8 cellular contexts compared by ENCODE assay signal in the genomic region with DNA sequence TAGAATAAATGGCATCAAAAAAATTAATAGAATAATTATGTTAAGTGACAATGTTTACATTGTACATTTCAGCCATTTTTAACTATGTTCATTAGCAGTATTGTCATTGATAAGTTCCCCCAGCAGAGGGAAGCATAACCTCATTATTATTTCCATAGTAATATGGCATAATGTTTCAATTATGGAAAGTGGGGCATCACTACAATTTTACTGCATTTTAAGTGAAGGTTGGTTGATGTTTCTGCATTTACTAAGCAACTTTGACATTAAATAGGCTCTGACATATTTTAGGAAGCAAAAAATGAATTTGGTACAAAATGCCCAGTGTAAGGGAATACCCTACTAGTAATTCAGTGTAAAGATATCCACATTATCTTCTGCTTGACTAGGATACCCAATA.
DNase-seq lines count a peak whose midpoint lies in the region; ATAC-seq, FAIRE-seq and TF ChIP-seq lines count a peak whose summit lies in the region.

No MANE protein-coding gene starts in this region.

- no peaks in the 10 kb centered on the region for H3K36me3 Mint-ChIP-seq in T-helper 17 cell (ENCODE audit: low read depth)

- H3K36me3 ChIP-seq in left ventricle myocardium inferior (no peaks in the 10 kb centered on the region), thoracic aorta (no peaks in the 10 kb centered on the region)

- H3K9me3 ChIP-seq in A549: no peaks in the 10 kb centered on the region; the same call in 2 of the 3 replicates
- no peaks in the 10 kb centered on the region for H3K9me3 ChIP-seq in T-helper 17 cell (ENCODE audit: control insufficient read depth, low read length, poor library complexity, severe bottlenecking)
- no peaks in the 10 kb centered on the region for H3K9me3 ChIP-seq in left ventricle myocardium inferior (replicated peaks)
- no peaks in the 10 kb centered on the region for H3K9me3 ChIP-seq in thoracic aorta

- no peak overlapping the region for H3K4me2 ChIP-seq in A549

- H3K27me3 ChIP-seq in left ventricle myocardium inferior (ENCODE audit: low read depth): no peaks in the 10 kb centered on the region
- no peaks in the 10 kb centered on the region for H3K27me3 ChIP-seq in thoracic aorta (replicated peaks; ENCODE audit: insufficient read depth)

- H3K4me1 Mint-ChIP-seq in T-helper 17 cell: no peaks in the 10 kb centered on the region

- no peak for TF ChIP-seq EP300 in A549 (IDR thresholded peaks at IDR 0.05)

- peak; percentile 84 for TF ChIP-seq CTCF in A549 (IDR thresholded peaks at IDR 0.05)
- peak; percentile 48 for TF ChIP-seq CTCF in GM10266 (IDR thresholded peaks at IDR 0.05; ENCODE audit: control insufficient read depth, insufficient read depth, low read depth, missing control alignments)
- TF ChIP-seq CTCF in left ventricle myocardium inferior (IDR thresholded peaks at IDR 0.05; ENCODE audit: borderline replicate concordance): peak; percentile 79
- TF ChIP-seq CTCF in thoracic aorta (IDR thresholded peaks at IDR 0.05): peak; percentile 38

- H3K27ac ChIP-seq in A549 (no peak overlapping the region), left ventricle myocardium inferior (replicated peaks) (no peak overlapping the region), thoracic aorta (no peak overlapping the region)

- H3K4me1 ChIP-seq in A549: no peaks in the 10 kb centered on the region
- H3K4me1 ChIP-seq in left ventricle myocardium inferior: no peaks in the 10 kb centered on the region
- no peaks in the 10 kb centered on the region for H3K4me1 ChIP-seq in thoracic aorta (ENCODE audit: control insufficient read depth in 1 of 2, low read depth in 2 of 2)

- H3K27me3 Mint-ChIP-seq in T-helper 17 cell: no peaks in the 10 kb centered on the region

- H3K4me3 ChIP-seq in A549: no peak overlapping the region
- H3K4me3 ChIP-seq in left ventricle myocardium inferior: no peak overlapping the region
- no peak overlapping the region for H3K4me3 ChIP-seq in thoracic aorta

- DNase-seq in A549 (ENCODE audit: low read depth in 1 of 2, low spot score in 1 of 2) (peak; percentile 6 to 35), GM10266 (ENCODE audit: extremely low spot score) (peak; percentile 8), HCEC 1CT (peak; percentile 26), LoVo (ENCODE audit: low spot score) (peak; percentile 56), T-helper 17 cell (no peak), left ventricle myocardium inferior (no peak), thoracic aorta (ENCODE audit: low spot score) (no peak)
- DNase-seq in activated CD4-positive, alpha-beta T cell treated with anti-CD3 and anti-CD28 coated beads for 1 hour: no peak

- no peak overlapping the region for H3K27ac Mint-ChIP-seq in T-helper 17 cell

- peak; percentile 94 to 97 for TF ChIP-seq RAD21 in A549 (conservative IDR thresholded peaks at IDR 0.05 in 1 of 2, IDR thresholded peaks at IDR 0.05 in 1 of 2)

- FAIRE-seq in A549 (lab: Jason Lieb, UNC): peak; percentile 93

- peak in 1 of 2 experiments; percentile 69; a peak in 3 of 6 replicates for ATAC-seq in A549
- ATAC-seq in T-helper 17 cell: peak; percentile 51
- ATAC-seq in thoracic aorta (ENCODE audit: insufficient number of reproducible peaks, low FRiP score, low read depth): no peak

- POLR2A ChIA-PET in A549 (lab: Yijun Ruan, JAX): no interaction called here

- intact Hi-C loops in left ventricle myocardium inferior (cut with micrococcal nuclease): loop anchor here (2.0 to 10.0 kb wide), 3 partner anchors 216 to 1046 kb away; partner anchors contain the start of gene SEMA3A

- TF ChIP-seq POLR2A in A549 (IDR thresholded peaks at IDR 0.05; ENCODE audit: low read length): no peak

- no peak overlapping the region for H3K4me3 Mint-ChIP-seq in T-helper 17 cell

- CTCF ChIA-PET in A549 (lab: Yijun Ruan, JAX): interaction anchor here (0.7 to 2.5 kb wide), 4 partner anchors 11 to 1049 kb away, joined by 3 to 10 read pairs (median 3); no protein-coding TSS in a partner anchor

TF ChIP-seq in A549, 52 proteins besides CTCF, POLR2A, EP300 and RAD21:
- no peak for TF ChIP-seq CBX2 (IDR thresholded peaks at IDR 0.05; ENCODE audit: borderline replicate concordance, low read depth)
- peak; percentile 98 for TF ChIP-seq SMC3 (IDR thresholded peaks at IDR 0.05)

Comparison
In these comparisons a context has a peak if more than half of its experiments do, and no peak if none do; other contexts are left out.
1. DNase-seq: peak in A549 (2 of 2), GM10266 (single experiment), HCEC 1CT (single experiment) and LoVo (single experiment); none in T-helper 17 cell (0 of 3), left ventricle myocardium inferior (single experiment), thoracic aorta (single experiment) and activated CD4-positive, alpha-beta T cell treated with anti-CD3 and anti-CD28 coated beads for 1 hour (single experiment).
2. Peak in every context shown above with its lines, with median percentiles within 50 percentile points of each other: CTCF ChIP-seq.